Comparison of ENCODE assay signal across 27 cellular contexts in the genomic region with DNA sequence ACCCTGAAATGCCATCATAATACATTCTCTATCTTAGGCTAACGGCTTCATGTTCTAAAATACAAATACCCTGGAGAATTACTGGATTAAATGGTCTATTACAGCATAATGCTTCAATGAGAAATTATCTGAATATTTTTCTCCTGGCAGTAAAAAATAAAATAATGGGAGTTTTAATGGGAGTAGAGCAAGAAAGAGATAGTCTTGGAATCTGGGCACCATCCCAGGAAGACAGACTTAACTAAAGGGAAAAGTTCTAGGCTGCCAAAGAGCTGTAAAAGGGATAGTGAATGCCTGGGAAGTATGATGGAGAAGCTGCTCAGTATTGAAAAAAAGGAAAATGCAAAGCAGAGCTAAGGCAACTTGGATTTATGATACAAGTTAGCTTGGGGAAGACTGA.
"Had no signal": no experiment of that assay in that cellular context is flagged by ENCODE, and none has a peak within 500 bp of the region (broad histone marks: within the 10 kb centered on the region; RNA-seq: fewer than 3 reads in every experiment).

No MANE protein-coding gene starts in this region.

- H3K27ac Mint-ChIP-seq: activated B cell treated with CpG ODN at 0.5 μM for 24 hours; activated CD4-positive, alpha-beta memory T cell treated with anti-CD3 and anti-CD28 coated beads for 36 hours; activated CD4-positive, alpha-beta T cell treated with anti-CD3 and anti-CD28 coated beads, Interleukin-2, amount 10 ng/mL, durations not matched to agents 24 days and 14 days; activated naive CD4-positive, alpha-beta T cell treated with anti-CD3 and anti-CD28 coated beads for 36 hours; activated naive CD8-positive, alpha-beta T cell; activated T-helper 17 cell treated with anti-CD3 and anti-CD28 coated beads, Interleukin-2, amount 50 U/mL, for 72 hours had no signal

- H3K4me3 Mint-ChIP-seq: activated B cell treated with CpG ODN at 0.5 μM for 24 hours; activated CD4-positive, alpha-beta memory T cell treated with anti-CD3 and anti-CD28 coated beads for 36 hours; activated CD4-positive, alpha-beta T cell treated with anti-CD3 and anti-CD28 coated beads, Interleukin-2, amount 10 ng/mL, durations not matched to agents 24 days and 14 days; activated naive CD4-positive, alpha-beta T cell treated with anti-CD3 and anti-CD28 coated beads for 36 hours; activated naive CD8-positive, alpha-beta T cell; activated T-helper 17 cell treated with anti-CD3 and anti-CD28 coated beads, Interleukin-2, amount 50 U/mL, for 72 hours had no signal

- H3K27me3 Mint-ChIP-seq: activated B cell treated with CpG ODN at 0.5 μM for 24 hours; activated naive CD8-positive, alpha-beta T cell had no signal

- H3K4me3 ChIP-seq: K562, SJCRH30 had no signal

- ATAC-seq: activated T-helper 17 cell treated with anti-CD3 and anti-CD28 coated beads, Interleukin-2, amount 50 U/mL, for 72 hours; K562; Panc1 had no signal

- H3K36me3 Mint-ChIP-seq: activated CD4-positive, alpha-beta memory T cell treated with anti-CD3 and anti-CD28 coated beads for 36 hours; activated naive CD8-positive, alpha-beta T cell had no signal

- DNase-seq: activated B cell treated with CpG ODN at 0.5 μM for 24 hours; activated CD4-positive, alpha-beta memory T cell treated with anti-CD3 and anti-CD28 coated beads for 36 hours; activated CD4-positive, alpha-beta T cell treated with anti-CD3 and anti-CD28 coated beads for 1 hour; activated CD4-positive, alpha-beta T cell treated with anti-CD3 and anti-CD28 coated beads, Interleukin-2, amount 10 ng/mL, durations not matched to agents 24 days and 14 days; activated gamma-delta T cell; activated naive CD4-positive, alpha-beta T cell treated with anti-CD3 and anti-CD28 coated beads for 36 hours; activated T-cell treated with anti-CD3 and anti-CD28 coated beads for 4 hours; activated T-cell treated with anti-CD3 and anti-CD28 coated beads, Interleukin-2, amount 50 U/mL, for 48 hours; Karpas-422; MM.1S; NCI-H1048; NCI-H146; NCI-H187 treated with DMSO at 0.1 percent for 48 hours; NCI-H2081 treated with DMSO at 0.1 percent for 48 hours; NCI-H446 treated with DMSO at 0.1 percent for 48 hours; NCI-H526; NCI-H774; OCI-M1; Right ventricle myocardium superior; RPMI8226; SJCRH30; T-helper 2 cell; T1000 had no signal

- H3K9me3 Mint-ChIP-seq: activated B cell treated with CpG ODN at 0.5 μM for 24 hours; activated CD4-positive, alpha-beta memory T cell treated with anti-CD3 and anti-CD28 coated beads for 36 hours; activated CD4-positive, alpha-beta T cell treated with anti-CD3 and anti-CD28 coated beads, Interleukin-2, amount 10 ng/mL, durations not matched to agents 24 days and 14 days; activated naive CD4-positive, alpha-beta T cell treated with anti-CD3 and anti-CD28 coated beads for 36 hours; activated T-helper 17 cell treated with anti-CD3 and anti-CD28 coated beads, Interleukin-2, amount 50 U/mL, for 72 hours had no signal
